ENCODE assay signal across 14 cellular contexts in genomic region chr2:1613731-1614354, GRCh38.
DNase-seq lines count a peak whose midpoint lies in the region; ATAC-seq, FAIRE-seq and TF ChIP-seq lines count a peak whose summit lies in the region.
"Had no signal": no experiment of that assay in that cellular context is flagged by ENCODE, and none has a peak within 500 bp of the region (broad histone marks: within the 10 kb centered on the region; RNA-seq: fewer than 3 reads in every experiment).

No MANE protein-coding gene starts in this region.

- no peak for TF ChIP-seq RAD21 in SK-N-SH (IDR thresholded peaks at IDR 0.05; ENCODE audit: low read length)

- POLR2A ChIA-PET in SK-N-SH (lab: Yijun Ruan, JAX) = interaction anchor here (0.9 kb wide), 1 partner anchor 12 kb away, joined by 4 read pairs; no protein-coding TSS in a partner anchor

- peaks cover 9 to 20% of the 10 kb centered on the region in 2 experiments; a peak in 3 of 4 replicates for H3K4me1 ChIP-seq in SK-N-SH (ENCODE audit: control insufficient read depth in 1 of 2, insufficient read depth in 2 of 2, low read depth in 1 of 2, low read length in 1 of 2)
- no peaks in the 10 kb centered on the region for H3K4me1 ChIP-seq in right cardiac atrium (ENCODE audit: control insufficient read depth, insufficient read depth, low read length)
- no peaks in the 10 kb centered on the region for H3K4me1 ChIP-seq in aorta (ENCODE audit: control insufficient read depth in 1 of 2, insufficient read depth in 2 of 2, low read length in 2 of 2)
- H3K4me1 ChIP-seq: testis had no signal

- no peak for FAIRE-seq in bronchial epithelial cell (lab: Jason Lieb, UNC)

- H3K9me3 ChIP-seq in SK-N-SH = no peaks in the 10 kb centered on the region
- no peaks in the 10 kb centered on the region for H3K9me3 ChIP-seq in right cardiac atrium (ENCODE audit: control insufficient read depth, low read length)
- H3K9me3 ChIP-seq in aorta (ENCODE audit: control insufficient read depth, low read length) = no peaks in the 10 kb centered on the region
- H3K9me3 ChIP-seq: testis had no signal

- peak; percentile 37; the same call in 2 of the 3 replicates for ATAC-seq in SK-N-SH treated with all-trans-retinoic acid at 6 μM for 48 hours
- ATAC-seq in right cardiac atrium = peak; percentile 90 to 92
- ATAC-seq in aorta (ENCODE audit: low FRiP score) = peak; percentile 51

- no peak overlapping the region for H3K4me2 ChIP-seq in SK-N-SH

- H3K9ac ChIP-seq in SK-N-SH = no peak overlapping the region

- TF ChIP-seq CTCF in SK-N-SH (IDR thresholded peaks at IDR 0.05) (no peak), bronchial epithelial cell (IDR thresholded peaks at IDR 0.05; ENCODE audit: insufficient read depth, low read length, severe bottlenecking) (no peak), progenitor cell of endocrine pancreas (IDR thresholded peaks at IDR 0.05; ENCODE audit: unreplicated experiment) (no peak)

- H3K27me3 ChIP-seq in SK-N-SH (ENCODE audit: insufficient read depth) = no peaks in the 10 kb centered on the region
- H3K27me3 ChIP-seq in bronchial epithelial cell (ENCODE audit: control insufficient read depth, insufficient read depth, low read length) = no peaks in the 10 kb centered on the region
- no peaks in the 10 kb centered on the region for H3K27me3 ChIP-seq in right cardiac atrium (ENCODE audit: control insufficient read depth, insufficient read depth)
- no peaks in the 10 kb centered on the region for H3K27me3 ChIP-seq in aorta (ENCODE audit: control insufficient read depth in 1 of 2, insufficient read depth in 2 of 2, low read length in 1 of 2)
- H3K27me3 ChIP-seq: testis had no signal

- no peak overlapping the region for H3K4me3 ChIP-seq in SK-N-SH (ENCODE audit: low read depth in 2 of 2, low read length in 1 of 2)
- no peak overlapping the region for H3K4me3 ChIP-seq in bronchial epithelial cell (ENCODE audit: low read depth, low read length)
- H3K4me3 ChIP-seq in right cardiac atrium (ENCODE audit: low read length) = no peak overlapping the region
- H3K4me3 ChIP-seq in aorta (ENCODE audit: low read length in 2 of 2) = no peak overlapping the region
- H3K4me3 ChIP-seq: testis had no signal

- H3K36me3 Mint-ChIP-seq in progenitor cell of endocrine pancreas (ENCODE audit: insufficient read depth) = no peaks in the 10 kb centered on the region
- H3K36me3 Mint-ChIP-seq: brain had no signal

- CTCF ChIA-PET in SK-N-SH (lab: Yijun Ruan, JAX) = interaction anchor here (0.6 to 1.7 kb wide), 3 partner anchors 12 to 203 kb away, joined by 3 to 4 read pairs (median 4); no protein-coding TSS in a partner anchor

- TF ChIP-seq EP300 in SK-N-SH (IDR thresholded peaks at IDR 0.05; ENCODE audit: borderline replicate concordance in 1 of 2, low read depth in 1 of 2, low read length in 1 of 2) = no peak

- no peaks in the 10 kb centered on the region for H3K9me3 Mint-ChIP-seq in progenitor cell of endocrine pancreas (ENCODE audit: low read depth)

- DNase-seq in SK-N-SH = no peak
- peak; percentile 56 for DNase-seq in bronchial epithelial cell (ENCODE audit: low read depth)
- DNase-seq in right cardiac atrium = peak in 2 of 3 donors; percentile 73 to 83
- DNase-seq in aorta = peak; percentile 40 to 56
- no peak for DNase-seq in progenitor cell of endocrine pancreas (ENCODE audit: low spot score, unreplicated experiment)
- no peak for DNase-seq in activated CD4-positive, alpha-beta T cell treated with anti-CD3 and anti-CD28 coated beads for 4 hours
- DNase-seq in activated gamma-delta T cell (lab: John Stamatoyannopoulos, UW) = no peak
- DNase-seq: 8988T; activated CD4-positive, alpha-beta T cell treated with anti-CD3 and anti-CD28 coated beads, Interleukin-2, amount 50 U/mL, for 48 hours; NCI-H2081; SIG-M5; testis had no signal

- H3K27ac ChIP-seq in SK-N-SH (ENCODE audit: low read depth in 2 of 2, low read length in 1 of 2) (no peak overlapping the region), right cardiac atrium (ENCODE audit: low read length) (peak overlapping the region; percentile 35), aorta (ENCODE audit: low read depth in 1 of 2, low read length in 2 of 2) (no peak overlapping the region)
- H3K27ac ChIP-seq: testis had no signal

- H3K4me3 Mint-ChIP-seq in progenitor cell of endocrine pancreas (ENCODE audit: low read depth) = no peak overlapping the region
- H3K4me3 Mint-ChIP-seq: brain had no signal

- H3K27me3 Mint-ChIP-seq in progenitor cell of endocrine pancreas = peaks cover 57% of the 10 kb centered on the region

- no peaks in the 10 kb centered on the region for H3F3A ChIP-seq in SK-N-SH (replicated peaks; ENCODE audit: insufficient read depth)

- no peaks in the 10 kb centered on the region for H3K36me3 ChIP-seq in SK-N-SH (replicated peaks in 1 of 2; ENCODE audit: control insufficient read depth in 1 of 2, insufficient read depth in 2 of 2, low read length in 1 of 2)
- H3K36me3 ChIP-seq in bronchial epithelial cell (ENCODE audit: control insufficient read depth, insufficient read depth, low read length) = no peaks in the 10 kb centered on the region
- no peaks in the 10 kb centered on the region for H3K36me3 ChIP-seq in aorta (ENCODE audit: control insufficient read depth in 1 of 2, insufficient read depth in 2 of 2, low read length in 1 of 2)

- H3K9me2 ChIP-seq in SK-N-SH = no peaks in the 10 kb centered on the region

- no peaks in the 10 kb centered on the region for H3K79me2 ChIP-seq in SK-N-SH (ENCODE audit: insufficient read depth)

- H3K4me1 Mint-ChIP-seq in progenitor cell of endocrine pancreas (ENCODE audit: low read depth) = peaks cover 3% of the 10 kb centered on the region

- WGBS in SK-N-SH (ENCODE audit: low lambda C conversion rate) = 76% methylated on average over 7 of the region's 7 CpGs
- WGBS in right cardiac atrium = 63% methylated on average over 7 of the region's 7 CpGs
- 76 to 81% methylated on average over 7 of the region's 7 CpGs for WGBS in aorta, 2 donors

- H2AFZ ChIP-seq in SK-N-SH (ENCODE audit: low read depth) = no peak overlapping the region

- no peak overlapping the region for H3K27ac Mint-ChIP-seq in progenitor cell of endocrine pancreas

- intact Hi-C loops in right cardiac atrium (cut with DNase I) (no loop called here), aorta (cut with DNase I) (no loop called here)

- H4K20me1 ChIP-seq in SK-N-SH (ENCODE audit: insufficient read depth) = no peaks in the 10 kb centered on the region

TF ChIP-seq in SK-N-SH treated with all-trans-retinoic acid at 6 μM for 48 hours, 23 proteins besides CTCF, POLR2A, EP300 and RAD21 (continues in another document):
- TF ChIP-seq ZC3H10 (CRISPR knock-in tag; IDR thresholded peaks at IDR 0.05) = no peak
- no peak for TF ChIP-seq CSDC2 (CRISPR knock-in tag; IDR thresholded peaks at IDR 0.05)
- TF ChIP-seq ISL1 (CRISPR knock-in tag; IDR thresholded peaks at IDR 0.05) = no peak
- no peak for TF ChIP-seq CREB5 (CRISPR knock-in tag; IDR thresholded peaks at IDR 0.05; ENCODE audit: low read depth)

TF ChIP-seq in SK-N-SH, 30 proteins besides CTCF, POLR2A, EP300 and RAD21:
- no peak for TF ChIP-seq RFX5 (IDR thresholded peaks at IDR 0.05; ENCODE audit: low read length)
- no peak for TF ChIP-seq SMC3 (IDR thresholded peaks at IDR 0.05; ENCODE audit: low read depth, low read length)

Comparison
In these comparisons a context has a peak if more than half of its experiments do, and no peak if none do; other contexts are left out.
1. ATAC-seq: peak in every context shown above with its lines; median percentile 91 in right cardiac atrium; 51 in aorta; 37 in SK-N-SH treated with all-trans-retinoic acid at 6 μM for 48 hours.
2. DNase-seq: peak in bronchial epithelial cell (single experiment), right cardiac atrium (2 of 3) and aorta (2 of 2); none in SK-N-SH (single experiment), progenitor cell of endocrine pancreas (single experiment), activated CD4-positive, alpha-beta T cell treated with anti-CD3 and anti-CD28 coated beads for 4 hours (0 of 2) and activated gamma-delta T cell (single experiment).